ENCODE assay signal across 1 cellular context in the genomic region with DNA sequence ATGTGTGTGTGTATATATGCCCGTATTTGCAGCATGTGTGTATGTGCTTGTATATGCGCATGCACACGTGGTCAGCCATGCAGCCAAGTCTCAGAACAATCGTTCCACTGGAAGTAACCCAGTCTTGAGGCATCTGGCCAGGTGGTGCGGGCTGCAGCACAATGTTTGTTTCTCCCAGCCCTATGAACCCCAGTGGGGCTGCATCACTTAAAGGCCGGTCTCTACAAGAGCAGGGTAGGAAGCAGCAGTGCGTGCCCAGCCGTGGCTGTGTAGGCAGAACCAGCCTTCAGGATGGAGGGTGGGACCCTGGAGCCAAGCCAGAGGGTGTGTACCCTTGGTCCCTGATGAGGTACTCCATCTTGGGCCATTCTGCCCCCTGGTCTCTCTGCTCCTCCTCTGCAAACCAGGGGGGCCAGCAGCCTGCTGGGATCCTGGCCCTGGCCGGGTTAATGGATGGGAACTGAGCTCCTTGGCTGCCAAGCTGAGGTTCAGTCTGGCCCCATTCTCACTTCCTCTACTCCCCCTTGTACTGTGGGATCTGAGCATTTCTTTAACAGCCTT.
TF ChIP-seq lines count a peak whose summit lies in the region.

No MANE protein-coding gene starts in this region.

TF ChIP-seq in HepG2, 621 proteins besides CTCF, POLR2A, EP300 and RAD21 (continued from another document):
- TF ChIP-seq, protein P1, sequence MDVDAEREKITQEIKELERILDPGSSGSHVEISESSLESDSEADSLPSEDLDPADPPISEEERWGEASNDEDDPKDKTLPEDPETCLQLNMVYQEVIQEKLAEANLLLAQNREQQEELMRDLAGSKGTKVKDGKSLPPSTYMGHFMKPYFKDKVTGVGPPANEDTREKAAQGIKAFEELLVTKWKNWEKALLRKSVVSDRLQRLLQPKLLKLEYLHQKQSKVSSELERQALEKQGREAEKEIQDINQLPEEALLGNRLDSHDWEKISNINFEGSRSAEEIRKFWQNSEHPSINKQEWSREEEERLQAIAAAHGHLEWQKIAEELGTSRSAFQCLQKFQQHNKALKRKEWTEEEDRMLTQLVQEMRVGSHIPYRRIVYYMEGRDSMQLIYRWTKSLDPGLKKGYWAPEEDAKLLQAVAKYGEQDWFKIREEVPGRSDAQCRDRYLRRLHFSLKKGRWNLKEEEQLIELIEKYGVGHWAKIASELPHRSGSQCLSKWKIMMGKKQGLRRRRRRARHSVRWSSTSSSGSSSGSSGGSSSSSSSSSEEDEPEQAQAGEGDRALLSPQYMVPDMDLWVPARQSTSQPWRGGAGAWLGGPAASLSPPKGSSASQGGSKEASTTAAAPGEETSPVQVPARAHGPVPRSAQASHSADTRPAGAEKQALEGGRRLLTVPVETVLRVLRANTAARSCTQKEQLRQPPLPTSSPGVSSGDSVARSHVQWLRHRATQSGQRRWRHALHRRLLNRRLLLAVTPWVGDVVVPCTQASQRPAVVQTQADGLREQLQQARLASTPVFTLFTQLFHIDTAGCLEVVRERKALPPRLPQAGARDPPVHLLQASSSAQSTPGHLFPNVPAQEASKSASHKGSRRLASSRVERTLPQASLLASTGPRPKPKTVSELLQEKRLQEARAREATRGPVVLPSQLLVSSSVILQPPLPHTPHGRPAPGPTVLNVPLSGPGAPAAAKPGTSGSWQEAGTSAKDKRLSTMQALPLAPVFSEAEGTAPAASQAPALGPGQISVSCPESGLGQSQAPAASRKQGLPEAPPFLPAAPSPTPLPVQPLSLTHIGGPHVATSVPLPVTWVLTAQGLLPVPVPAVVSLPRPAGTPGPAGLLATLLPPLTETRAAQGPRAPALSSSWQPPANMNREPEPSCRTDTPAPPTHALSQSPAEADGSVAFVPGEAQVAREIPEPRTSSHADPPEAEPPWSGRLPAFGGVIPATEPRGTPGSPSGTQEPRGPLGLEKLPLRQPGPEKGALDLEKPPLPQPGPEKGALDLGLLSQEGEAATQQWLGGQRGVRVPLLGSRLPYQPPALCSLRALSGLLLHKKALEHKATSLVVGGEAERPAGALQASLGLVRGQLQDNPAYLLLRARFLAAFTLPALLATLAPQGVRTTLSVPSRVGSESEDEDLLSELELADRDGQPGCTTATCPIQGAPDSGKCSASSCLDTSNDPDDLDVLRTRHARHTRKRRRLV (CRISPR knock-in tag; IDR thresholded peaks at IDR 0.05) = no peak
- no peak for TF ChIP-seq CENPT (CRISPR knock-in tag; IDR thresholded peaks at IDR 0.05; ENCODE audit: low read depth)
- no peak for TF ChIP-seq ASH2L (IDR thresholded peaks at IDR 0.05; ENCODE audit: insufficient read length, low read depth, low read length)
